Comparison of ENCODE assay signal across 21 cellular contexts in genomic region chr1:2269922-2270259, GRCh38. TPM values are rescaled to one million over a fixed set of nuclear protein-coding genes. Genes with fewer than 3 reads are reported as not detected.
DNase-seq lines count a peak whose midpoint lies in the region; ATAC-seq and TF ChIP-seq lines count a peak whose summit lies in the region.
"Had no signal": no experiment of that assay in that cellular context is flagged by ENCODE, and none has a peak within 500 bp of the region (broad histone marks: within the 10 kb centered on the region; RNA-seq: fewer than 3 reads in every experiment).

No MANE protein-coding gene starts in this region.

- H3K4me2 ChIP-seq in BLaER1 treated with 17β-estradiol and CSF1 and Interleukin-3, amounts not matched to agents 10 nM and 100 nM: peak overlapping the region in 9 of 11 experiments; percentile 61 to 98 (median 68); a peak in 11 of 22 replicates

- TF ChIP-seq CTCF in lower lobe of right lung (IDR thresholded peaks at IDR 0.05) (no peak), sigmoid colon (IDR thresholded peaks at IDR 0.05) (no peak)

- H3K36me3 Mint-ChIP-seq in central memory CD8-positive, alpha-beta T cell (ENCODE audit: insufficient read depth): peaks cover 23% of the 10 kb centered on the region
- H3K36me3 Mint-ChIP-seq in activated T-cell treated with anti-CD3 and anti-CD28 coated beads, Interleukin-2, amount 50 U/mL, for 24 hours (ENCODE audit: low read depth): peaks cover 3% of the 10 kb centered on the region
- H3K36me3 Mint-ChIP-seq: immature natural killer cell, type B pancreatic cell had no signal

- 87 to 91% methylated on average over 10 to 11 of the region's 13 CpGs for WGBS in sigmoid colon, 2 donors

- no peak overlapping the region for H3K27ac ChIP-seq in BLaER1 treated with 17β-estradiol and CSF1 and Interleukin-3, amounts not matched to agents 10 nM and 100 nM
- H3K27ac ChIP-seq in lower lobe of right lung (peak overlapping the region; percentile 37), sigmoid colon (peak overlapping the region; percentile 69 to 81 (median 75))
- H3K27ac ChIP-seq: epithelial cell of prostate had no signal

- peak overlapping the region; percentile 75 for H3K27ac Mint-ChIP-seq in central memory CD8-positive, alpha-beta T cell (ENCODE audit: low read depth)
- no peak overlapping the region for H3K27ac Mint-ChIP-seq in activated T-cell treated with anti-CD3 and anti-CD28 coated beads, Interleukin-2, amount 50 U/mL, for 24 hours
- H3K27ac Mint-ChIP-seq: HFFc6, type B pancreatic cell had no signal

- H4K20me1 ChIP-seq in BLaER1 treated with 17β-estradiol and CSF1 and Interleukin-3, amounts not matched to agents 10 nM and 100 nM: peaks cover 97 to 100% (median 100%) of the 10 kb centered on the region in 11 experiments

- peaks cover 40 to 99% (median 78%) of the 10 kb centered on the region in 10 experiments for H3K4me1 ChIP-seq in BLaER1 treated with 17β-estradiol and CSF1 and Interleukin-3, amounts not matched to agents 10 nM and 100 nM
- H3K4me1 ChIP-seq in lower lobe of right lung (peaks cover 93% of the 10 kb centered on the region), sigmoid colon (peaks cover 0 to 99% (median 98%) of the 10 kb centered on the region in 4 donors)

- no peaks in the 10 kb centered on the region for H3K9me3 Mint-ChIP-seq in central memory CD8-positive, alpha-beta T cell
- no peaks in the 10 kb centered on the region for H3K9me3 Mint-ChIP-seq in activated T-cell treated with anti-CD3 and anti-CD28 coated beads, Interleukin-2, amount 50 U/mL, for 24 hours
- H3K9me3 Mint-ChIP-seq: HFFc6, immature natural killer cell, type B pancreatic cell had no signal

- peaks cover 0 to 40% (median 5%) of the 10 kb centered on the region in 11 experiments; a peak in 9 of 22 replicates for H3K36me3 ChIP-seq in BLaER1 treated with 17β-estradiol and CSF1 and Interleukin-3, amounts not matched to agents 10 nM and 100 nM
- H3K36me3 ChIP-seq in lower lobe of right lung (no peaks in the 10 kb centered on the region), sigmoid colon (no peaks in the 10 kb centered on the region)

- no peak overlapping the region for H3K9ac ChIP-seq in BLaER1 treated with 17β-estradiol and CSF1 and Interleukin-3, amounts not matched to agents 10 nM and 100 nM

- no peak for ATAC-seq in central memory CD8-positive, alpha-beta T cell (replicated peaks; ENCODE audit: extremely low read depth, poor library complexity, severe bottlenecking)
- ATAC-seq in lower lobe of right lung (no peak), HG03039 (IDR thresholded peaks at IDR 0.05; ENCODE audit: unreplicated experiment) (no peak), GM19455 (IDR thresholded peaks at IDR 0.05; ENCODE audit: unreplicated experiment) (no peak)

- TF ChIP-seq EP300 in sigmoid colon (IDR thresholded peaks at IDR 0.05): no peak

- H3K4me3 ChIP-seq in BLaER1 treated with 17β-estradiol and CSF1 and Interleukin-3, amounts not matched to agents 10 nM and 100 nM: no peak overlapping the region
- no peak overlapping the region for H3K4me3 ChIP-seq in lower lobe of right lung
- peak overlapping the region in 1 of 4 donors; percentile 6 for H3K4me3 ChIP-seq in sigmoid colon

- H3K27me3 ChIP-seq in BLaER1 treated with 17β-estradiol and CSF1 and Interleukin-3, amounts not matched to agents 10 nM and 100 nM: no peaks in the 10 kb centered on the region
- H3K27me3 ChIP-seq in lower lobe of right lung (ENCODE audit: low read depth): no peaks in the 10 kb centered on the region
- H3K27me3 ChIP-seq in sigmoid colon: no peaks in the 10 kb centered on the region

- TF ChIP-seq POLR2A in sigmoid colon (IDR thresholded peaks at IDR 0.05): no peak

- H3K4me3 Mint-ChIP-seq in central memory CD8-positive, alpha-beta T cell: peak overlapping the region; percentile 11
- no peak overlapping the region for H3K4me3 Mint-ChIP-seq in activated T-cell treated with anti-CD3 and anti-CD28 coated beads, Interleukin-2, amount 50 U/mL, for 24 hours
- H3K4me3 Mint-ChIP-seq: HFFc6, immature natural killer cell, type B pancreatic cell had no signal

- no peaks in the 10 kb centered on the region for H3K9me3 ChIP-seq in BLaER1 treated with 17β-estradiol and CSF1 and Interleukin-3, amounts not matched to agents 10 nM and 100 nM (replicated peaks in 1 of 11)
- H3K9me3 ChIP-seq in lower lobe of right lung (no peaks in the 10 kb centered on the region), sigmoid colon (no peaks in the 10 kb centered on the region)

- no peaks in the 10 kb centered on the region for H3K27me3 Mint-ChIP-seq in central memory CD8-positive, alpha-beta T cell
- no peaks in the 10 kb centered on the region for H3K27me3 Mint-ChIP-seq in activated T-cell treated with anti-CD3 and anti-CD28 coated beads, Interleukin-2, amount 50 U/mL, for 24 hours
- H3K27me3 Mint-ChIP-seq: type B pancreatic cell had no signal

- no peak for DNase-seq in central memory CD8-positive, alpha-beta T cell (ENCODE audit: low spot score in 2 of 2)
- no peak for DNase-seq in lower lobe of right lung
- DNase-seq in sigmoid colon: no peak
- DNase-seq in mesenteric fat pad (ENCODE audit: low spot score): no peak
- no peak for DNase-seq in activated T-cell treated with anti-CD3 and anti-CD28 coated beads, Interleukin-2, amount 50 U/mL, for 24 hours
- DNase-seq: activated CD4-positive, alpha-beta T cell treated with anti-CD3 and anti-CD28 coated beads for 4 hours; activated naive CD4-positive, alpha-beta T cell treated with Interleukin-2 at 50 U/mL for 16 hours; anterior cingulate cortex; cortex of kidney; HFFc6; immature natural killer cell; mammary epithelial cell; NCI-H1417 treated with DMSO at 0.1 percent for 48 hours; NCI-H2171; NCI-H748 treated with DMSO at 0.1 percent for 48 hours; occipital lobe had no signal

- H3K4me1 Mint-ChIP-seq in central memory CD8-positive, alpha-beta T cell: peaks cover 35% of the 10 kb centered on the region
- peaks cover 70% of the 10 kb centered on the region for H3K4me1 Mint-ChIP-seq in activated T-cell treated with anti-CD3 and anti-CD28 coated beads, Interleukin-2, amount 50 U/mL, for 24 hours (ENCODE audit: low read depth)

- intact Hi-C loops in lower lobe of right lung (cut with DNase I): no loop called here
- intact Hi-C loops in sigmoid colon (cut with DNase I): loop anchor here (5.0 kb wide), 1 partner anchor 33 kb away; no protein-coding TSS in a partner anchor

RNA-seq across cellular contexts. Expression of gene SKI, which starts 41.8 kb away (rescaled TPM):
- total RNA-seq in lower lobe of right lung (90.0 TPM), sigmoid colon (10 to 100 TPM; 18.9 to 50.4 (median 26.9) TPM), mesenteric fat pad (101 TPM)
- polyA plus RNA-seq in sigmoid colon: 10 to 100 TPM in 1 of 3 donors, 1 to 10 TPM in 2; 5.8 to 20.0 (median 6.6) TPM

Comparison
In these comparisons a context has a peak if more than half of its experiments do, and no peak if none do; other contexts are left out.
1. H3K27ac ChIP-seq: peak in lower lobe of right lung (single experiment) and sigmoid colon (4 of 4); none in BLaER1 treated with 17β-estradiol and CSF1 and Interleukin-3, amounts not matched to agents 10 nM and 100 nM (0 of 11).